ENCODE assay signal across 11 cellular contexts in genomic region chr10:77943086-77943901, GRCh38. TPM values are rescaled to one million over a fixed set of nuclear protein-coding genes. Genes with fewer than 3 reads are reported as not detected.
A peak's percentile ranks its signal among the peaks of the same experiment; 100 is the strongest.
DNase-seq lines count a peak whose midpoint lies in the region; ATAC-seq and TF ChIP-seq lines count a peak whose summit lies in the region.
"Had no signal": no experiment of that assay in that cellular context is flagged by ENCODE, and none has a peak within 500 bp of the region (broad histone marks: within the 10 kb centered on the region; RNA-seq: fewer than 3 reads in every experiment).

No MANE protein-coding gene starts in this region.

- H3K36me3 ChIP-seq in SK-N-SH (replicated peaks in 1 of 2; ENCODE audit: control insufficient read depth in 1 of 2, insufficient read depth in 2 of 2, low read length in 1 of 2) (no peaks in the 10 kb centered on the region), thyroid gland (no peaks in the 10 kb centered on the region)

- peak overlapping the region; percentile 49; the same call in 1 of the 2 replicates for H2AFZ ChIP-seq in SK-N-SH (ENCODE audit: low read depth)

- H3K9me3 ChIP-seq in SK-N-SH (no peaks in the 10 kb centered on the region), thyroid gland (no peaks in the 10 kb centered on the region)

- H3K27me3 ChIP-seq in SK-N-SH (ENCODE audit: insufficient read depth) (no peaks in the 10 kb centered on the region), thyroid gland (no peaks in the 10 kb centered on the region)

- no peak for TF ChIP-seq EP300 in SK-N-SH (IDR thresholded peaks at IDR 0.05; ENCODE audit: borderline replicate concordance in 1 of 2, low read depth in 1 of 2, low read length in 1 of 2)

- H3F3A ChIP-seq in SK-N-SH (replicated peaks; ENCODE audit: insufficient read depth) = peaks cover 16% of the 10 kb centered on the region

- no peak overlapping the region; the same call in 1 of the 2 replicates for H3K9ac ChIP-seq in SK-N-SH

- peak overlapping the region; percentile 59; the same call in 1 of the 2 replicates for H3K4me2 ChIP-seq in SK-N-SH

- H3K4me1 ChIP-seq in SK-N-SH (ENCODE audit: control insufficient read depth in 1 of 2, insufficient read depth in 2 of 2, low read depth in 1 of 2, low read length in 1 of 2) = peaks cover 4 to 6% of the 10 kb centered on the region in 2 experiments; a peak in 2 of 4 replicates
- H3K4me1 ChIP-seq in thyroid gland = peaks cover 4 to 11% of the 10 kb centered on the region in 2 donors

- H3K4me3 ChIP-seq in SK-N-SH (ENCODE audit: low read depth in 2 of 2, low read length in 1 of 2) (no peak overlapping the region; a peak in 1 of 4 replicates), thyroid gland (replicated peaks in 1 of 3) (no peak overlapping the region), coronary artery (no peak overlapping the region)

- intact Hi-C loops in left cardiac atrium (cut with DNase I) = no loop called here
- intact Hi-C loops in thyroid gland (cut with DNase I) = no loop called here

- TF ChIP-seq CTCF in SK-N-SH (IDR thresholded peaks at IDR 0.05) = no peak
- TF ChIP-seq CTCF in thyroid gland (IDR thresholded peaks at IDR 0.05) = no peak
- TF ChIP-seq CTCF in coronary artery (IDR thresholded peaks at IDR 0.05) = no peak

- 67% methylated on average over 10 of the region's 10 CpGs for WGBS in SK-N-SH (ENCODE audit: low lambda C conversion rate)
- WGBS in thyroid gland, 2 donors = 66 to 68% methylated on average over 10 of the region's 10 CpGs

- ATAC-seq in left cardiac atrium = peak; percentile 56 to 95
- ATAC-seq: left colon had no signal

- TF ChIP-seq RAD21 in SK-N-SH (IDR thresholded peaks at IDR 0.05; ENCODE audit: low read length) = no peak

- H3K27ac ChIP-seq in SK-N-SH (ENCODE audit: low read depth in 2 of 2, low read length in 1 of 2) (peak overlapping the region; percentile 12 to 58; a peak in 2 of 4 replicates), thyroid gland (no peak overlapping the region), coronary artery (no peak overlapping the region)
- H3K27ac ChIP-seq: C4-2B had no signal

- no peak for TF ChIP-seq POLR2A in thyroid gland (IDR thresholded peaks at IDR 0.05)

- POLR2A ChIA-PET in SK-N-SH (lab: Yijun Ruan, JAX) = no interaction called here

- CTCF ChIA-PET in SK-N-SH (lab: Yijun Ruan, JAX) = no interaction called here

- H3K9me2 ChIP-seq in SK-N-SH = no peaks in the 10 kb centered on the region

- no peaks in the 10 kb centered on the region for H4K20me1 ChIP-seq in SK-N-SH (ENCODE audit: insufficient read depth)

- DNase-seq in SKM-1 treated with dmso at 0.1 percent for 144 hours (lab: John Stamatoyannopoulos, UW; ENCODE audit: unreplicated experiment) (peak; percentile 28), SKM-1 (lab: John Stamatoyannopoulos, UW; ENCODE audit: unreplicated experiment) (no peak), SK-N-SH (no peak), left cardiac atrium (peak; percentile 39), stromal cell of bone marrow (ENCODE audit: low read depth) (peak; percentile 54), thyroid gland (no peak), NCI-H1930 (lab: John Stamatoyannopoulos, UW) (no peak), coronary artery (ENCODE audit: low spot score) (no peak)
- DNase-seq: activated CD4-positive, alpha-beta memory T cell treated with anti-CD3 and anti-CD28 coated beads, Interleukin-2, amount 10 ng/mL, durations not matched to agents 7 days and 5 days had no signal

- no peaks in the 10 kb centered on the region for H3K79me2 ChIP-seq in SK-N-SH (ENCODE audit: insufficient read depth)

TF ChIP-seq in SK-N-SH, 30 proteins besides CTCF, POLR2A, EP300 and RAD21:
- no peak for TF ChIP-seq CHD2 (IDR thresholded peaks at IDR 0.05; ENCODE audit: low read length, partially characterized antibody)
- TF ChIP-seq PBX3 (IDR thresholded peaks at IDR 0.05) = peak; percentile 53
- TF ChIP-seq TCF12 (IDR thresholded peaks at IDR 0.05) = peak; percentile 12; the same call in 1 of the 2 replicates
- no peak for TF ChIP-seq EZH2phosphoT487 (IDR thresholded peaks at IDR 0.05; ENCODE audit: borderline replicate concordance, low read depth)
- TF ChIP-seq SMC3 (IDR thresholded peaks at IDR 0.05; ENCODE audit: low read depth, low read length) = no peak
- TF ChIP-seq MXI1 (IDR thresholded peaks at IDR 0.05; ENCODE audit: low read depth, low read length) = no peak
- TF ChIP-seq JUND (IDR thresholded peaks at IDR 0.05) = peak; percentile 56
- peak; percentile 61; the same call in 1 of the 2 replicates for TF ChIP-seq FOSL2 (IDR thresholded peaks at IDR 0.05; ENCODE audit: borderline replicate concordance, low read depth)

RNA-seq across cellular contexts. Expression of gene DLG5, which starts 16.7 kb away (rescaled TPM):
- 15.3 and 31.3 TPM in 2 replicates for polyA plus RNA-seq in SK-N-SH (2012; rRNA removed)
- 17.4 and 24.5 TPM in 2 replicates for polyA plus RNA-seq in SK-N-SH (2012; cell fraction: cytosol; rRNA removed)
- 61.3 and 63.0 TPM in 2 replicates for polyA plus RNA-seq in SK-N-SH (2012; cell fraction: nucleus; rRNA removed)
- total RNA-seq in left cardiac atrium (10 to 100 TPM; 12.0 to 13.6 TPM), thyroid gland (10 to 100 TPM; 45.4 to 92.4 (median 61.2) TPM)

Comparison
In these comparisons a context has a peak if more than half of its experiments do, and no peak if none do; other contexts are left out.
1. DNase-seq: peak in SKM-1 treated with dmso at 0.1 percent for 144 hours (single experiment), left cardiac atrium (single experiment) and stromal cell of bone marrow (single experiment); none in SKM-1 (single experiment), SK-N-SH (single experiment), thyroid gland (0 of 2), NCI-H1930 (0 of 2) and coronary artery (single experiment).
2. H3K27ac ChIP-seq: peak in SK-N-SH (2 of 2); none in thyroid gland (0 of 3) and coronary artery (0 of 2).